ENCODE assay signal across 26 cellular contexts in the genomic region with DNA sequence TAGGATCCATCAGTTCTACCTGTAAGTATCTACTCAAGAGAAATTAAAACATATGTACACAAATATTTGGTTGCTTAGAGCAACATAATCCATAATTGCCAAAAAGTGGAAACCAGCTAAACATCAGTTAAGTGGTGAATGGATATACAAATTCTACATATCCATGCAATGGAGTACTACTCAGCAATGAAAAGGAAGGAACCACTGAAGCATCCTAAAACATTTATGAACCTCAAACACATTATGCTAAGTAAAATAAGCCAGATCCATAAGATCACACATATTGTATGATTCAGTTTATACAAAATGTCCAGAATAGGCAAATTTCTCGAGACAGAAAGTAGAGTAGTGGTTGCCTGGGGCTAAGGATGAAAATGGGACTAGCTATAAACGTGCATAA. TPM values are rescaled to one million over a fixed set of nuclear protein-coding genes. Genes with fewer than 3 reads are reported as not detected.
A peak's percentile ranks its signal among the peaks of the same experiment; 100 is the strongest.
DNase-seq lines count a peak whose midpoint lies in the region; ATAC-seq, FAIRE-seq and TF ChIP-seq lines count a peak whose summit lies in the region.
"Had no signal": no experiment of that assay in that cellular context is flagged by ENCODE, and none has a peak within 500 bp of the region (broad histone marks: within the 10 kb centered on the region; RNA-seq: fewer than 3 reads in every experiment).

No MANE protein-coding gene starts in this region.

- peaks cover 0 to 2% of the 10 kb centered on the region in 2 donors for H3K4me1 Mint-ChIP-seq in natural killer cell

- H3K4me3 Mint-ChIP-seq in natural killer cell = no peak overlapping the region
- H3K4me3 Mint-ChIP-seq: B cell; CD4-positive, alpha-beta T cell; CD8-positive, alpha-beta T cell had no signal

- no peaks in the 10 kb centered on the region for H3K27me3 ChIP-seq in prostate gland (replicated peaks; ENCODE audit: insufficient read depth)
- H3K27me3 ChIP-seq: BLaER1 treated with 17β-estradiol and CSF1 and Interleukin-3, amounts not matched to agents 10 nM and 100 nM had no signal

- FAIRE-seq in D721Med (lab: Jason Lieb, UNC) (peak; percentile 72), HTR-8/SVneo (lab: Jason Lieb, UNC) (peak; percentile 13)
- FAIRE-seq: A204.1, GM12878, GM12892, GM18507, GM19239 had no signal

- intact Hi-C loops in natural killer cell (cut with micrococcal nuclease) (no loop called here), prostate gland (cut with DNase I) (no loop called here)

- no peak for ATAC-seq in natural killer cell
- ATAC-seq in GM18519 (IDR thresholded peaks at IDR 0.05; ENCODE audit: low FRiP score, unreplicated experiment) = no peak
- ATAC-seq: CD8-positive, alpha-beta T cell; GM12878 had no signal

- no peak for TF ChIP-seq CTCF in D721Med (IDR thresholded peaks at IDR 0.05; ENCODE audit: insufficient read depth, missing control alignments)
- no peak for TF ChIP-seq CTCF in natural killer cell (IDR thresholded peaks at IDR 0.05)
- TF ChIP-seq CTCF in prostate gland (IDR thresholded peaks at IDR 0.05) = no peak

- no peak overlapping the region for H3K4me3 ChIP-seq in prostate gland
- H3K4me3 ChIP-seq: BLaER1 treated with 17β-estradiol and CSF1 and Interleukin-3, amounts not matched to agents 10 nM and 100 nM; GM12878 had no signal

- no peak overlapping the region for H3K27ac Mint-ChIP-seq in natural killer cell
- H3K27ac Mint-ChIP-seq: B cell; CD4-positive, alpha-beta T cell; CD8-positive, alpha-beta T cell had no signal

- no peak for TF ChIP-seq POLR2A in prostate gland (IDR thresholded peaks at IDR 0.05)

- H3K4me1 ChIP-seq in prostate gland (replicated peaks) = no peaks in the 10 kb centered on the region

- no peaks in the 10 kb centered on the region for H3K9me3 ChIP-seq in prostate gland
- H3K9me3 ChIP-seq: BLaER1 treated with 17β-estradiol and CSF1 and Interleukin-3, amounts not matched to agents 10 nM and 100 nM; Caco-2 had no signal

- no peak overlapping the region for H3K27ac ChIP-seq in prostate gland
- H3K27ac ChIP-seq: BLaER1 treated with 17β-estradiol and CSF1 and Interleukin-3, amounts not matched to agents 10 nM and 100 nM; C4-2B had no signal

- H3K36me3 ChIP-seq in prostate gland = no peaks in the 10 kb centered on the region
- H3K36me3 ChIP-seq: BLaER1 treated with 17β-estradiol and CSF1 and Interleukin-3, amounts not matched to agents 10 nM and 100 nM had no signal

- DNase-seq in D721Med (ENCODE audit: insufficient read length, low spot score) (no peak), HTR-8/SVneo (ENCODE audit: insufficient read length, low spot score) (no peak), natural killer cell (no peak), prostate gland (ENCODE audit: low spot score) (no peak)
- DNase-seq: 8988T; AML-193; Caco-2; Calu3; CD4-positive, alpha-beta T cell; CD8-positive, alpha-beta T cell; DMS 273 treated with DMSO at 0.1 percent for 48 hours; DMS153; DMS53; DMS79; DND-41; EL; GDM1 had no signal

- 85% methylated on average over 2 of the region's 2 CpGs for WGBS in prostate gland

- H3K36me3 Mint-ChIP-seq in natural killer cell = no peaks in the 10 kb centered on the region
- H3K36me3 Mint-ChIP-seq: CD8-positive, alpha-beta T cell had no signal

- no peaks in the 10 kb centered on the region for H3K9me3 Mint-ChIP-seq in natural killer cell
- H3K9me3 Mint-ChIP-seq: CD4-positive, alpha-beta T cell; CD8-positive, alpha-beta T cell had no signal

- H3K27me3 Mint-ChIP-seq in natural killer cell (ENCODE audit: low read depth in 2 of 2) = peaks cover 0 to 2% of the 10 kb centered on the region in 2 donors

RNA-seq across cellular contexts. Expression of a gene that starts 8.4 kb away (rescaled TPM):
- total RNA-seq in natural killer cell (10 to 100 TPM; 31.5 to 45.8 (median 41.1) TPM), prostate gland (100 to 1,000 TPM in 1 of 2 donors, 10 to 100 TPM in 1; 83.3 to 112 TPM)
